Comparison of ENCODE assay signal across 18 cellular contexts in the genomic region with DNA sequence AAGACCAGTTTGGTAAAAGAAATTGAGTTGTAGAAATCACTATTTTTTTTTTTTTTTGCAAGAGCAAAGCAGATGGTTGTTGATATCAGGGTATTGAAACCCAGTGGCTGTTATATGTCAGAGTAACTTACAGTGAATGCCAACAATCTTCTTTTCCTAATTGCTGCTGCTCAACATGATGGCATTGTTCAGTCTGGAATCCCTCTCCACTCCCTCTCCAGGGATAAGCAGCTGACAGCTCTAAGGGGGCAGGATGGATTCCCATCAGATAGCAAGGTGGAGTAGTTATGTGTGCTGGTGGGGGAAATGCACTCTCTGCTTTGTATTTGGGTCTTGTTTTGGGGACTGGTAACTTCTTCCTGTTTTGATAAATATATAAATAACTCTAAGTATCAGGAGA.
"Had no signal": no experiment of that assay in that cellular context is flagged by ENCODE, and none has a peak within 500 bp of the region (broad histone marks: within the 10 kb centered on the region; RNA-seq: fewer than 3 reads in every experiment).

No MANE protein-coding gene starts in this region.

- H3K27me3 ChIP-seq: breast epithelium, dorsolateral prefrontal cortex, esophagus muscularis mucosa, testis had no signal

- H3K36me3 ChIP-seq: breast epithelium, esophagus muscularis mucosa had no signal

- H3K4me3 Mint-ChIP-seq: activated CD8-positive, alpha-beta memory T cell treated with anti-CD3 and anti-CD28 coated beads, Interleukin-2, amount 10 ng/mL, durations not matched to agents 7 days and 5 days; activated naive CD8-positive, alpha-beta T cell treated with anti-CD3 and anti-CD28 coated beads for 36 hours; activated T-cell treated with anti-CD3 and anti-CD28 coated beads, Interleukin-2, amount 50 U/mL, for 72 hours; natural killer cell; stimulated activated naive CD8-positive, alpha-beta T cell treated with anti-CD3 and anti-CD28 coated beads, Interleukin-15, amount 100 ng/mL, for 72 hours; T-helper 2 cell treated with Interferon-gamma antibody and Interleukin-4, amounts not matched to agents 5 μg/mL and 100 μg/mL, for 36 hours had no signal

- H3K4me1 ChIP-seq: breast epithelium, psoas muscle had no signal

- DNase-seq: activated CD4-positive, alpha-beta T cell treated with anti-CD3 and anti-CD28 coated beads, Interleukin-2, amount 50 U/mL, for 4 hours; activated CD4-positive, CD25-positive, alpha-beta regulatory T cell treated with anti-CD3 and anti-CD28 coated beads, Interleukin-2, amount 50 U/mL, for 72 hours; activated CD8-positive, alpha-beta memory T cell treated with anti-CD3 and anti-CD28 coated beads, Interleukin-2, amount 10 ng/mL, durations not matched to agents 7 days and 5 days; activated gamma-delta T cell treated with Interleukin-2 at 50 U/mL for 16 hours; activated naive CD8-positive, alpha-beta T cell treated with anti-CD3 and anti-CD28 coated beads for 36 hours; activated T-cell treated with anti-CD3 and anti-CD28 coated beads, Interleukin-2, amount 50 U/mL, for 72 hours; anterior cingulate cortex; dorsolateral prefrontal cortex; glutamatergic neuron; mucosa of descending colon; natural killer cell; psoas muscle; stimulated activated CD4-positive, alpha-beta T cell treated with anti-CD3 and anti-CD28 coated beads, Interleukin-4, amount 100 ng/mL, for 4 hours; stimulated activated naive CD8-positive, alpha-beta T cell treated with anti-CD3 and anti-CD28 coated beads, Interleukin-15, amount 100 ng/mL, for 72 hours; testis had no signal

- H3K27me3 Mint-ChIP-seq: activated CD8-positive, alpha-beta memory T cell treated with anti-CD3 and anti-CD28 coated beads, Interleukin-2, amount 10 ng/mL, durations not matched to agents 7 days and 5 days; activated naive CD8-positive, alpha-beta T cell treated with anti-CD3 and anti-CD28 coated beads for 36 hours; stimulated activated naive CD8-positive, alpha-beta T cell treated with anti-CD3 and anti-CD28 coated beads, Interleukin-15, amount 100 ng/mL, for 72 hours had no signal

- H3K27ac ChIP-seq: breast epithelium, esophagus muscularis mucosa, psoas muscle, testis had no signal

- H3K4me1 Mint-ChIP-seq: activated CD8-positive, alpha-beta memory T cell treated with anti-CD3 and anti-CD28 coated beads, Interleukin-2, amount 10 ng/mL, durations not matched to agents 7 days and 5 days; activated naive CD8-positive, alpha-beta T cell treated with anti-CD3 and anti-CD28 coated beads for 36 hours; natural killer cell; stimulated activated naive CD8-positive, alpha-beta T cell treated with anti-CD3 and anti-CD28 coated beads, Interleukin-15, amount 100 ng/mL, for 72 hours had no signal

- H3K27ac Mint-ChIP-seq: activated CD8-positive, alpha-beta memory T cell treated with anti-CD3 and anti-CD28 coated beads, Interleukin-2, amount 10 ng/mL, durations not matched to agents 7 days and 5 days; activated naive CD8-positive, alpha-beta T cell treated with anti-CD3 and anti-CD28 coated beads for 36 hours; activated T-cell treated with anti-CD3 and anti-CD28 coated beads, Interleukin-2, amount 50 U/mL, for 72 hours; natural killer cell; stimulated activated naive CD8-positive, alpha-beta T cell treated with anti-CD3 and anti-CD28 coated beads, Interleukin-15, amount 100 ng/mL, for 72 hours; T-helper 2 cell treated with Interferon-gamma antibody and Interleukin-4, amounts not matched to agents 5 μg/mL and 100 μg/mL, for 36 hours had no signal

- H3K9me3 Mint-ChIP-seq: activated naive CD8-positive, alpha-beta T cell treated with anti-CD3 and anti-CD28 coated beads for 36 hours; activated T-cell treated with anti-CD3 and anti-CD28 coated beads, Interleukin-2, amount 50 U/mL, for 72 hours; stimulated activated naive CD8-positive, alpha-beta T cell treated with anti-CD3 and anti-CD28 coated beads, Interleukin-15, amount 100 ng/mL, for 72 hours; T-helper 2 cell treated with Interferon-gamma antibody and Interleukin-4, amounts not matched to agents 5 μg/mL and 100 μg/mL, for 36 hours had no signal

- H3K4me3 ChIP-seq: breast epithelium, dorsolateral prefrontal cortex, esophagus muscularis mucosa, mucosa of descending colon, psoas muscle, testis had no signal

- H3K9me3 ChIP-seq: breast epithelium, esophagus muscularis mucosa, mucosa of descending colon, psoas muscle, testis had no signal

- H3K36me3 Mint-ChIP-seq: activated CD8-positive, alpha-beta memory T cell treated with anti-CD3 and anti-CD28 coated beads, Interleukin-2, amount 10 ng/mL, durations not matched to agents 7 days and 5 days; activated naive CD8-positive, alpha-beta T cell treated with anti-CD3 and anti-CD28 coated beads for 36 hours; natural killer cell had no signal

- ATAC-seq: activated CD8-positive, alpha-beta memory T cell treated with anti-CD3 and anti-CD28 coated beads, Interleukin-2, amount 10 ng/mL, durations not matched to agents 7 days and 5 days; activated T-cell treated with anti-CD3 and anti-CD28 coated beads, Interleukin-2, amount 50 U/mL, for 72 hours; mucosa of descending colon; natural killer cell; psoas muscle; stimulated activated naive CD8-positive, alpha-beta T cell treated with anti-CD3 and anti-CD28 coated beads, Interleukin-15, amount 100 ng/mL, for 72 hours had no signal
